24 cellular contexts compared by ENCODE assay signal in the genomic region with DNA sequence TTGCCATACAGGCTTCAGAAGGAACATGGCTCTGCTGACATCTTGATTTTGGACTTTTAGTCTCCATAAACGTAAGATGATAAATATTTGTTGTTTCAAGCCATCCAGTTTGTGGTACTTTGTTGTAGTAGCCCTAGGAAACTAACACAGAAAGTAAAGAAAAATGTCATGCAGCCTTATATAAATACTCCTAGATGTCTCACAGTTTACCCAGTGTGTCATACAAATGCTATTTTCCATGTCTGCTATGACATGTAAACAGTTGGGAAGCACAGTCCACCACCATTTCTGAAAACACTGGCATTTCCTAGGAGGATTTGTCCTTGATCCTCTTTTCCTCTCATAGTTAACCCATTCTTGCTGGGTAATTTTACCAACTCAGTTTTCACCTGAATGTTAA. TPM values are rescaled to one million over a fixed set of nuclear protein-coding genes. Genes with fewer than 3 reads are reported as not detected.
"Had no signal": no experiment of that assay in that cellular context is flagged by ENCODE, and none has a peak within 500 bp of the region (broad histone marks: within the 10 kb centered on the region; RNA-seq: fewer than 3 reads in every experiment).

No MANE protein-coding gene starts in this region.

- H3K4me3 ChIP-seq: body of pancreas, spleen, testis, uterus had no signal

- H3K27me3 ChIP-seq: body of pancreas, spleen, testis, uterus had no signal

- ATAC-seq: activated CD8-positive, alpha-beta T cell treated with anti-CD3 and anti-CD28 coated beads, Interleukin-2, amount 10 ng/mL, durations not matched to agents 7 days and 5 days; activated naive CD8-positive, alpha-beta T cell treated with anti-CD3 and anti-CD28 coated beads, Interleukin-2, amount 50 U/mL, for 24 hours; body of pancreas; left ventricle myocardium superior; sciatic nerve had no signal

- H3K4me1 ChIP-seq: body of pancreas, testis, uterus had no signal

- H3K36me3 ChIP-seq: spleen, uterus, WERI-Rb-1 had no signal

- DNase-seq: activated CD4-positive, alpha-beta T cell treated with anti-CD3 and anti-CD28 coated beads, Interleukin-2, amount 50 U/mL, for 1 hour; activated CD4-positive, CD25-positive, alpha-beta regulatory T cell treated with anti-CD3 and anti-CD28 coated beads, Interleukin-2, amount 50 U/mL, for 72 hours; activated CD8-positive, alpha-beta T cell treated with anti-CD3 and anti-CD28 coated beads, Interleukin-2, amount 10 ng/mL, durations not matched to agents 7 days and 5 days; activated gamma-delta T cell; activated naive CD4-positive, alpha-beta T cell treated with anti-CD3 and anti-CD28 coated beads, Interleukin-2, amount 50 U/mL, for 16 hours; activated naive CD8-positive, alpha-beta T cell treated with anti-CD3 and anti-CD28 coated beads, Interleukin-2, amount 50 U/mL, for 24 hours; anterior cingulate cortex; body of pancreas; effector CD4-positive, alpha-beta T cell; glutamatergic neuron; hypothalamus; left ventricle myocardium superior; mammary epithelial cell; naive B cell; occipital lobe; spleen; stimulated activated CD4-positive, alpha-beta T cell treated with anti-CD3 and anti-CD28 coated beads, Interleukin-4, amount 100 ng/mL, for 1 hour; stimulated activated naive CD4-positive, alpha-beta T cell; testis; trophoblast cell; uterus; WERI-Rb-1 had no signal

- H3K27ac ChIP-seq: body of pancreas, spleen, testis, uterus, WERI-Rb-1 had no signal

- H3K9me3 ChIP-seq: body of pancreas, spleen, testis, uterus had no signal

RNA-seq across cellular contexts. Expression of a gene that starts 30.6 kb away (rescaled TPM):
- total RNA-seq: activated T-helper 1 cell treated with anti-CD3 and anti-CD28 coated beads, Interleukin-12 subunit alpha, Interleukin-12 subunit beta, Interleukin-2, Interleukin-4 antibody, amounts not matched to agents 30 ng/mL and 10 ng/mL and 1 ng/mL, durations not matched to agents 14 hours and 24 hours and 36 hours had no signal

RNA-seq across cellular contexts. Expression of a gene that starts 50.9 kb away (rescaled TPM):
- total RNA-seq: activated CD8-positive, alpha-beta T cell treated with anti-CD3 and anti-CD28 coated beads, Interleukin-2, amount 10 ng/mL, durations not matched to agents 7 days and 5 days; activated T-helper 1 cell treated with anti-CD3 and anti-CD28 coated beads, Interleukin-12 subunit alpha, Interleukin-12 subunit beta, Interleukin-2, Interleukin-4 antibody, amounts not matched to agents 30 ng/mL and 10 ng/mL and 1 ng/mL, durations not matched to agents 14 hours and 24 hours and 36 hours had no signal
